1 cellular context compared by ENCODE assay signal in genomic region chr12:19959353-19959752, GRCh38.
TF ChIP-seq lines count a peak whose summit lies in the region.

No MANE protein-coding gene starts in this region.

TF ChIP-seq in SK-N-SH, 30 proteins besides CTCF, POLR2A, EP300 and RAD21:
- TF ChIP-seq RFX5 (IDR thresholded peaks at IDR 0.05; ENCODE audit: low read length) (no peak), YY1 (IDR thresholded peaks at IDR 0.05; ENCODE audit: low read depth) (no peak), NRF1 (IDR thresholded peaks at IDR 0.05; ENCODE audit: low read depth, low read length) (no peak), FOXJ3 (CRISPR knock-in tag; IDR thresholded peaks at IDR 0.05) (no peak), REST (IDR thresholded peaks at IDR 0.05; ENCODE audit: low read depth, low read length) (no peak), USF1 (IDR thresholded peaks at IDR 0.05; ENCODE audit: borderline replicate concordance, low read depth) (no peak), GATA2 (CRISPR knock-in tag; IDR thresholded peaks at IDR 0.05) (no peak), TCF12 (IDR thresholded peaks at IDR 0.05) (no peak), RXRA (IDR thresholded peaks at IDR 0.05; ENCODE audit: borderline replicate concordance, low read depth) (no peak), IRF3 (IDR thresholded peaks at IDR 0.05; ENCODE audit: low read depth, low read length) (no peak), PBX3 (IDR thresholded peaks at IDR 0.05) (no peak), MXI1 (IDR thresholded peaks at IDR 0.05; ENCODE audit: low read depth, low read length) (no peak), FOSL2 (IDR thresholded peaks at IDR 0.05; ENCODE audit: borderline replicate concordance, low read depth) (no peak; the same call in 1 of the 2 replicates), RCOR1 (IDR thresholded peaks at IDR 0.05; ENCODE audit: low read length) (no peak), ELF1 (IDR thresholded peaks at IDR 0.05) (no peak), USF2 (IDR thresholded peaks at IDR 0.05; ENCODE audit: borderline replicate concordance, low read depth, low read length) (no peak)
